In genomic region chr7:40147371-40148246, GRCh38 we compare ENCODE assay signal across 26 cellular contexts. TPM values are rescaled to one million over a fixed set of nuclear protein-coding genes. Genes with fewer than 3 reads are reported as not detected.
DNase-seq lines count a peak whose midpoint lies in the region; ATAC-seq, FAIRE-seq and TF ChIP-seq lines count a peak whose summit lies in the region.
"Had no signal": no experiment of that assay in that cellular context is flagged by ENCODE, and none has a peak within 500 bp of the region (broad histone marks: within the 10 kb centered on the region; RNA-seq: fewer than 3 reads in every experiment).

No MANE protein-coding gene starts in this region.

- TF ChIP-seq EP300 in K562 (IDR thresholded peaks at IDR 0.05; ENCODE audit: low read length), result no peak

- POLR2A ChIA-PET in K562 (lab: Yijun Ruan, JAX), result no interaction called here

- TF ChIP-seq RAD21 in K562 (CRISPR knock-in tag; conservative IDR thresholded peaks at IDR 0.05 in 1 of 2, IDR thresholded peaks at IDR 0.05 in 1 of 2), result no peak

- DNase-seq in DMS 273 (lab: John Stamatoyannopoulos, UW; ENCODE audit: unreplicated experiment), result peak; percentile 11
- no peak for DNase-seq in DMS 273 treated with DMSO at 0.1 percent for 48 hours (lab: John Stamatoyannopoulos, UW)
- peak; percentile 92 for DNase-seq in HT1080 (ENCODE audit: low read depth)
- DNase-seq in K562 (ENCODE audit: extremely low read depth in 1 of 4, low spot score in 3 of 4), result no peak
- DNase-seq in neural progenitor cell (ENCODE audit: low spot score), result peak; percentile 31
- no peak for DNase-seq in RPMI8226
- DNase-seq: 8988T; activated CD8-positive, alpha-beta T cell treated with anti-CD3 and anti-CD28 coated beads, Interleukin-2, amount 10 ng/mL, durations not matched to agents 7 days and 5 days; activated T-cell treated with anti-CD3 and anti-CD28 coated beads, Interleukin-2, amount 50 U/mL, for 48 hours; body of pancreas; NCI-H1417 treated with DMSO at 0.1 percent for 48 hours; NCI-H2171; NCI-H526; psoas muscle; T-helper 9 cell had no signal

- no peak for FAIRE-seq in K562 (lab: Jason Lieb, UNC)
- FAIRE-seq: H54 had no signal

- H4K20me1 ChIP-seq in K562 (replicated peaks; ENCODE audit: control insufficient read depth, insufficient read depth, low read length) (no peaks in the 10 kb centered on the region), neural progenitor cell (ENCODE audit: low read depth) (no peaks in the 10 kb centered on the region)
- H4K20me1 ChIP-seq: BLaER1 treated with 17β-estradiol and CSF1 and Interleukin-3, amounts not matched to agents 10 nM and 100 nM had no signal

- H3K4me3 ChIP-seq in K562, result no peak overlapping the region
- H3K4me3 ChIP-seq in neural progenitor cell, result no peak overlapping the region
- H3K4me3 ChIP-seq: BLaER1 treated with 17β-estradiol and CSF1 and Interleukin-3, amounts not matched to agents 10 nM and 100 nM; body of pancreas; coronary artery; gastroesophageal sphincter; psoas muscle; smooth muscle cell had no signal

- H3K79me2 ChIP-seq in K562 (ENCODE audit: control insufficient read depth, insufficient read depth, low read length) (no peaks in the 10 kb centered on the region), neural progenitor cell (ENCODE audit: low read depth) (no peaks in the 10 kb centered on the region)

- H3K4me3 Mint-ChIP-seq in neural progenitor cell, result peak overlapping the region; percentile 12
- H3K4me3 Mint-ChIP-seq: activated CD8-positive, alpha-beta T cell treated with anti-CD3 and anti-CD28 coated beads, Interleukin-2, amount 10 ng/mL, durations not matched to agents 7 days and 5 days; nephron had no signal

- 9% methylated on average over 16 of the region's 19 CpGs for WGBS in K562 (ENCODE audit: insufficient coverage, low coverage, missing lambda C conversion rate)

- H3K36me3 Mint-ChIP-seq in neural progenitor cell, result peaks cover 5% of the 10 kb centered on the region
- H3K36me3 Mint-ChIP-seq: activated naive CD4-positive, alpha-beta T cell treated with anti-CD3 and anti-CD28 coated beads, Interleukin-2, amount 50 U/mL, for 72 hours had no signal

- H3K27me3 Mint-ChIP-seq in neural progenitor cell (ENCODE audit: insufficient read depth, low read depth), result peaks cover 8% of the 10 kb centered on the region

- H2AFZ ChIP-seq in K562 (ENCODE audit: low read depth, low read length), result no peak overlapping the region
- no peak overlapping the region for H2AFZ ChIP-seq in neural progenitor cell (replicated peaks)

- CTCF ChIA-PET in K562 (lab: Yijun Ruan, JAX; ENCODE audit: low intra/inter-chr PET ratio), result no interaction called here

- intact Hi-C loops in K562 (cut with micrococcal nuclease), result no loop called here

- no peak overlapping the region for H3K27ac Mint-ChIP-seq in neural progenitor cell
- H3K27ac Mint-ChIP-seq: activated CD8-positive, alpha-beta T cell treated with anti-CD3 and anti-CD28 coated beads, Interleukin-2, amount 10 ng/mL, durations not matched to agents 7 days and 5 days; activated naive CD4-positive, alpha-beta T cell treated with anti-CD3 and anti-CD28 coated beads, Interleukin-2, amount 50 U/mL, for 72 hours had no signal

- BruUV-seq in K562 (replicated peaks; lab: Mats Ljungman, UMichigan), result no TSS peak

- no peaks in the 10 kb centered on the region for H3K9me1 ChIP-seq in K562 (ENCODE audit: control insufficient read depth, insufficient read depth, low read length)

- no peak for TF ChIP-seq POLR2A in K562 (conservative IDR thresholded peaks at IDR 0.05)

- no peaks in the 10 kb centered on the region for H3K36me3 ChIP-seq in K562 (ENCODE audit: control insufficient read depth, insufficient read depth, low read length)
- no peaks in the 10 kb centered on the region for H3K36me3 ChIP-seq in neural progenitor cell
- H3K36me3 ChIP-seq: BLaER1 treated with 17β-estradiol and CSF1 and Interleukin-3, amounts not matched to agents 10 nM and 100 nM; gastroesophageal sphincter had no signal

- TF ChIP-seq CTCF in K562 (IDR thresholded peaks at IDR 0.05 in 2 of 3, conservative IDR thresholded peaks at IDR 0.05 in 1 of 3; ENCODE audit: insufficient read depth in 2 of 3, low read depth in 1 of 3, low read length in 3 of 3) (0 out of 6 replicates have a peak, but pooled peaks of 1 of the 3 experiments have one; percentile 6), neural progenitor cell (IDR thresholded peaks at IDR 0.05) (peak; percentile 37)

- H3K4me1 ChIP-seq in K562 (replicated peaks in 1 of 2; ENCODE audit: control insufficient read depth in 2 of 2, insufficient read depth in 2 of 2, low read length in 2 of 2) (no peaks in the 10 kb centered on the region), neural progenitor cell (peaks cover 10% of the 10 kb centered on the region)
- H3K4me1 ChIP-seq: BLaER1 treated with 17β-estradiol and CSF1 and Interleukin-3, amounts not matched to agents 10 nM and 100 nM; body of pancreas; gastroesophageal sphincter; psoas muscle had no signal

- H3K4me1 Mint-ChIP-seq in neural progenitor cell, result peaks cover 3% of the 10 kb centered on the region
- H3K4me1 Mint-ChIP-seq: nephron had no signal

- in situ Hi-C loops in K562 (cut with MboI), result no loop called here

- peaks cover 6 to 11% of the 10 kb centered on the region in 2 experiments; a peak in 4 of 5 replicates for H3K27me3 ChIP-seq in K562 (ENCODE audit: control insufficient read depth in 2 of 2, insufficient read depth in 2 of 2, low read length in 2 of 2)
- H3K27me3 ChIP-seq in neural progenitor cell, result no peaks in the 10 kb centered on the region
- H3K27me3 ChIP-seq: BLaER1 treated with 17β-estradiol and CSF1 and Interleukin-3, amounts not matched to agents 10 nM and 100 nM; body of pancreas; gastroesophageal sphincter had no signal

- peaks cover 9% of the 10 kb centered on the region for H3F3A ChIP-seq in neural progenitor cell (ENCODE audit: low read depth)

- peaks cover 3% of the 10 kb centered on the region for H3K9me3 Mint-ChIP-seq in neural progenitor cell
- H3K9me3 Mint-ChIP-seq: activated naive CD4-positive, alpha-beta T cell treated with anti-CD3 and anti-CD28 coated beads, Interleukin-2, amount 50 U/mL, for 72 hours; nephron had no signal

- H3K9me3 ChIP-seq in K562 (replicated peaks; ENCODE audit: control insufficient read depth, insufficient read depth, low read depth, low read length) (no peaks in the 10 kb centered on the region), neural progenitor cell (ENCODE audit: low read depth) (no peaks in the 10 kb centered on the region)
- H3K9me3 ChIP-seq: body of pancreas, gastroesophageal sphincter, psoas muscle had no signal

- H3K27ac ChIP-seq in K562 (ENCODE audit: extremely low read depth, low read depth, low read length), result no peak overlapping the region
- H3K27ac ChIP-seq in neural progenitor cell, result no peak overlapping the region
- H3K27ac ChIP-seq: BLaER1 treated with 17β-estradiol and CSF1 and Interleukin-3, amounts not matched to agents 10 nM and 100 nM; body of pancreas; coronary artery; gastroesophageal sphincter; psoas muscle had no signal

- no peak overlapping the region for H3K4me2 ChIP-seq in K562 (ENCODE audit: insufficient read depth, low read length)
- H3K4me2 ChIP-seq in neural progenitor cell, result no peak overlapping the region
- H3K4me2 ChIP-seq: BLaER1 treated with 17β-estradiol and CSF1 and Interleukin-3, amounts not matched to agents 10 nM and 100 nM; smooth muscle cell had no signal

- ATAC-seq in K562 (no peak), GM21423 (IDR thresholded peaks at IDR 0.05; ENCODE audit: unreplicated experiment) (no peak), HG02610 (IDR thresholded peaks at IDR 0.05; ENCODE audit: unreplicated experiment) (no peak)
- ATAC-seq: activated CD4-positive, CD25-positive, alpha-beta regulatory T cell treated with anti-CD3 and anti-CD28 coated beads, Interleukin-2, amount 50 U/mL, for 24 hours; activated CD8-positive, alpha-beta T cell treated with anti-CD3 and anti-CD28 coated beads, Interleukin-2, amount 10 ng/mL, durations not matched to agents 7 days and 5 days; activated naive CD4-positive, alpha-beta T cell treated with anti-CD3 and anti-CD28 coated beads, Interleukin-2, amount 50 U/mL, for 72 hours; body of pancreas; gastroesophageal sphincter; Panc1; psoas muscle had no signal

- H3K9ac ChIP-seq in K562 (ENCODE audit: insufficient read depth in 1 of 2, low read depth in 2 of 2, low read length in 2 of 2), result no peak overlapping the region
- H3K9ac ChIP-seq in neural progenitor cell, result no peak overlapping the region
- H3K9ac ChIP-seq: BLaER1 treated with 17β-estradiol and CSF1 and Interleukin-3, amounts not matched to agents 10 nM and 100 nM had no signal

RNA-seq across cellular contexts. Expression of gene SUGCT, which starts 12.8 kb away (rescaled TPM):
- total RNA-seq in HT1080 (2014; rRNA removed; shearing (Covaris generic)), result 6.6 and 13.1 TPM in 2 replicates
- polyA plus RNA-seq in HT1080 (2015; cell fraction: cytosol; rRNA removed), result 14.7 and 19.2 TPM in 2 replicates
- polyA plus RNA-seq in HT1080 (2015; cell fraction: nucleus; rRNA removed), result 4.3 and 6.4 TPM in 2 replicates
- 2.4 and 5.2 TPM in 2 replicates for total RNA-seq in K562 (2011; cell fraction: chromatin; rRNA removed; ENCODE audit: low replicate concordance)
- 2.5 TPM in 2 replicates for total RNA-seq in K562 (2011; cell fraction: nucleolus; rRNA removed)
- 2.4 and 2.7 TPM in 2 replicates for total RNA-seq in K562 (2011; cell fraction: nucleoplasm; rRNA removed)
- 1.8 and 2.2 TPM in 2 replicates for total RNA-seq in K562 (2014; rRNA removed)
- total RNA-seq in K562 (2014; rRNA removed; fragmentation: Illumina TruSeq; extraction: Trizol), result 2.5 and 2.8 TPM in 2 replicates
- 1.2 and 1.3 TPM in 2 replicates for total RNA-seq in K562 (2015; rRNA removed; fragmentation: Illumina TruSeq; extraction: Trizol)
- total RNA-seq in K562 (2021), result 1.1 and 1.4 TPM in 2 replicates
- polyA plus RNA-seq in K562 (2011; rRNA removed), result 1.5 and 1.8 TPM in 2 replicates
- 0.54 and 0.78 TPM in 2 replicates for polyA plus RNA-seq in K562 (2011; cell fraction: cytosol; rRNA removed)
- 0.56 and 1.0 TPM in 2 replicates for polyA plus RNA-seq in K562 (2011; cell fraction: nucleus; rRNA removed)
- polyA plus RNA-seq in K562 (2012), result 0.98 and 1.8 TPM in 2 replicates
- 2.0 and 2.3 TPM in 2 replicates for polyA plus RNA-seq in K562 (2014; fragmentation: Illumina TruSeq; extraction: Trizol)
- 1 to 10 TPM in 1 of 2 experiments, under 1 TPM in 1; 0.58 to 1.3 TPM for polyA plus RNA-seq in K562 (2014; fragmentation: Nextera tagmentation; extraction: Ambion mirVana)
- polyA plus RNA-seq in K562 (2014; rRNA removed), result 1.4 and 1.9 TPM in 2 replicates
- polyA minus RNA-seq in K562 (2011; rRNA and poly(A)+ RNA removed), result 2.0 and 3.5 TPM in 2 replicates
- polyA minus RNA-seq in K562 (2011; cell fraction: cytosol; rRNA and poly(A)+ RNA removed), result 1.3 TPM in 1 of 2 replicates, not detected in the other
- polyA minus RNA-seq in K562 (2011; cell fraction: nucleus; rRNA and poly(A)+ RNA removed), result 4.8 and 6.3 TPM in 2 replicates
- 7.8 and 10.1 TPM in 2 replicates for total RNA-seq in neural progenitor cell (ENCODE audit: low replicate concordance)

RNA-seq across cellular contexts. Expression of gene MPLKIP, which starts 13.2 kb away (rescaled TPM):
- total RNA-seq in HT1080 (2014; rRNA removed; shearing (Covaris generic)), result 41.4 and 53.2 TPM in 2 replicates
- 101 and 113 TPM in 2 replicates for polyA plus RNA-seq in HT1080 (2015; cell fraction: cytosol; rRNA removed)
- polyA plus RNA-seq in HT1080 (2015; cell fraction: nucleus; rRNA removed), result 63.1 and 68.9 TPM in 2 replicates
- total RNA-seq in K562 (2011; cell fraction: chromatin; rRNA removed; ENCODE audit: low replicate concordance), result 5.6 and 12.5 TPM in 2 replicates
- total RNA-seq in K562 (2011; cell fraction: nucleolus; rRNA removed), result 7.0 and 7.8 TPM in 2 replicates
- 12.7 and 24.7 TPM in 2 replicates for total RNA-seq in K562 (2011; cell fraction: nucleoplasm; rRNA removed)
- total RNA-seq in K562 (2014; rRNA removed), result 97.1 and 107 TPM in 2 replicates
- 44.2 and 46.9 TPM in 2 replicates for total RNA-seq in K562 (2014; rRNA removed; fragmentation: Illumina TruSeq; extraction: Trizol)
- 40.6 and 41.5 TPM in 2 replicates for total RNA-seq in K562 (2015; rRNA removed; fragmentation: Illumina TruSeq; extraction: Trizol)
- total RNA-seq in K562 (2021), result 81.5 and 93.0 TPM in 2 replicates
- 53.9 and 75.6 TPM in 2 replicates for polyA plus RNA-seq in K562 (2011; rRNA removed)
- 66.0 and 157 TPM in 2 replicates for polyA plus RNA-seq in K562 (2011; cell fraction: cytosol; rRNA removed)
- 21.3 TPM in 2 replicates for polyA plus RNA-seq in K562 (2011; cell fraction: nucleus; rRNA removed)
- 46.4 and 69.9 TPM in 2 replicates for polyA plus RNA-seq in K562 (2012)
- 26.3 and 41.4 TPM in 2 replicates for polyA plus RNA-seq in K562 (2014; fragmentation: Illumina TruSeq; extraction: Trizol)
- 10 to 100 TPM in 1 of 2 experiments, 1 to 10 TPM in 1; 5.6 to 12.3 TPM for polyA plus RNA-seq in K562 (2014; fragmentation: Nextera tagmentation; extraction: Ambion mirVana)
- 121 and 127 TPM in 2 replicates for polyA plus RNA-seq in K562 (2014; rRNA removed)
- 8.3 and 9.3 TPM in 2 replicates for polyA minus RNA-seq in K562 (2011; rRNA and poly(A)+ RNA removed)
- polyA minus RNA-seq in K562 (2011; cell fraction: cytosol; rRNA and poly(A)+ RNA removed), result 7.8 and 12.4 TPM in 2 replicates
- 8.1 and 10.7 TPM in 2 replicates for polyA minus RNA-seq in K562 (2011; cell fraction: nucleus; rRNA and poly(A)+ RNA removed)
- total RNA-seq in neural progenitor cell (ENCODE audit: low replicate concordance), result 48.4 and 87.2 TPM in 2 replicates

Comparison
In these comparisons a context has a peak if more than half of its experiments do, and no peak if none do; other contexts are left out.
1. DNase-seq: peak in DMS 273 (single experiment), HT1080 (single experiment) and neural progenitor cell (single experiment); none in DMS 273 treated with DMSO at 0.1 percent for 48 hours (single experiment), K562 (0 of 4) and RPMI8226 (single experiment).